10 cellular contexts compared by ENCODE assay signal in genomic region chr13:110471156-110471832, GRCh38.
DNase-seq lines count a peak whose midpoint lies in the region; ATAC-seq and TF ChIP-seq lines count a peak whose summit lies in the region.
"Had no signal": no experiment of that assay in that cellular context is flagged by ENCODE, and none has a peak within 500 bp of the region (broad histone marks: within the 10 kb centered on the region; RNA-seq: fewer than 3 reads in every experiment).

No MANE protein-coding gene starts in this region.

- no peaks in the 10 kb centered on the region for H3K9me3 Mint-ChIP-seq in osteocyte (ENCODE audit: unreplicated experiment)
- peaks cover 4% of the 10 kb centered on the region for H3K9me3 Mint-ChIP-seq in activated naive CD4-positive, alpha-beta T cell treated with anti-CD3 and anti-CD28 coated beads, Interleukin-2, amount 10 ng/mL, durations not matched to agents 7 days and 5 days

- peaks cover 12% of the 10 kb centered on the region for H3K4me1 Mint-ChIP-seq in osteocyte (ENCODE audit: unreplicated experiment)
- peaks cover 2% of the 10 kb centered on the region for H3K4me1 Mint-ChIP-seq in activated naive CD4-positive, alpha-beta T cell treated with anti-CD3 and anti-CD28 coated beads, Interleukin-2, amount 10 ng/mL, durations not matched to agents 7 days and 5 days

- peak overlapping the region; percentile 27 for H3K27ac Mint-ChIP-seq in osteocyte (ENCODE audit: unreplicated experiment)
- H3K27ac Mint-ChIP-seq in activated naive CD4-positive, alpha-beta T cell treated with anti-CD3 and anti-CD28 coated beads, Interleukin-2, amount 10 ng/mL, durations not matched to agents 7 days and 5 days, result no peak overlapping the region

- intact Hi-C loops in prostate gland (cut with DNase I), result no loop called here

- no peak overlapping the region for H3K4me3 ChIP-seq in prostate gland

- H3K27ac ChIP-seq in prostate gland, result no peak overlapping the region

- peaks cover 0 to 3% of the 10 kb centered on the region in 2 donors for H3K36me3 ChIP-seq in prostate gland

- peaks cover 63% of the 10 kb centered on the region for H3K36me3 Mint-ChIP-seq in osteocyte (ENCODE audit: unreplicated experiment)
- H3K36me3 Mint-ChIP-seq in activated naive CD4-positive, alpha-beta T cell treated with anti-CD3 and anti-CD28 coated beads, Interleukin-2, amount 10 ng/mL, durations not matched to agents 7 days and 5 days, result no peaks in the 10 kb centered on the region

- TF ChIP-seq POLR2A in prostate gland (IDR thresholded peaks at IDR 0.05), result no peak

- WGBS in prostate gland, result 77% methylated on average over 14 of the region's 14 CpGs

- DNase-seq in NAMALWA (ENCODE audit: low spot score) (peak; percentile 65), osteocyte (ENCODE audit: extremely low spot score, unreplicated experiment) (no peak), prostate gland (ENCODE audit: low spot score) (no peak)
- DNase-seq in activated naive CD4-positive, alpha-beta T cell treated with anti-CD3 and anti-CD28 coated beads, Interleukin-2, amount 10 ng/mL, durations not matched to agents 7 days and 5 days, result no peak
- DNase-seq in stimulated activated CD4-positive, alpha-beta T cell treated with anti-CD3 and anti-CD28 coated beads, Interleukin-2, amount 100 ng/mL, for 24 hours, result no peak
- DNase-seq: activated CD4-positive, alpha-beta T cell treated with anti-CD3 and anti-CD28 coated beads, Interleukin-2, amount 50 U/mL, for 4 hours; NCI-H2171 had no signal

- no peaks in the 10 kb centered on the region for H3K27me3 Mint-ChIP-seq in osteocyte (ENCODE audit: unreplicated experiment)
- H3K27me3 Mint-ChIP-seq in activated naive CD4-positive, alpha-beta T cell treated with anti-CD3 and anti-CD28 coated beads, Interleukin-2, amount 10 ng/mL, durations not matched to agents 7 days and 5 days, result peaks cover 22% of the 10 kb centered on the region

- no peaks in the 10 kb centered on the region for H3K4me1 ChIP-seq in prostate gland (replicated peaks)

- ATAC-seq in GM19035 (IDR thresholded peaks at IDR 0.05; ENCODE audit: unreplicated experiment), result peak; percentile 46
- peak; percentile 45 for ATAC-seq in HG02623 (IDR thresholded peaks at IDR 0.05; ENCODE audit: unreplicated experiment)
- ATAC-seq in HG03280 (IDR thresholded peaks at IDR 0.05; ENCODE audit: unreplicated experiment), result no peak

- no peaks in the 10 kb centered on the region for H3K9me3 ChIP-seq in prostate gland

- CTCF ChIA-PET in activated naive CD4-positive, alpha-beta T cell treated with anti-CD3 and anti-CD28 coated beads, Interleukin-2, amount 10 ng/mL, durations not matched to agents 7 days and 5 days (lab: Charles Lee), result no interaction called here

- H3K4me3 Mint-ChIP-seq in osteocyte (ENCODE audit: unreplicated experiment), result no peak overlapping the region
- H3K4me3 Mint-ChIP-seq in activated naive CD4-positive, alpha-beta T cell treated with anti-CD3 and anti-CD28 coated beads, Interleukin-2, amount 10 ng/mL, durations not matched to agents 7 days and 5 days, result no peak overlapping the region

- no peak for TF ChIP-seq CTCF in osteocyte (IDR thresholded peaks at IDR 0.05)
- no peak for TF ChIP-seq CTCF in prostate gland (IDR thresholded peaks at IDR 0.05)

- no peaks in the 10 kb centered on the region for H3K27me3 ChIP-seq in prostate gland (replicated peaks; ENCODE audit: insufficient read depth)
